Comparison of ENCODE assay signal across 27 cellular contexts in genomic region chr1:110242731-110243130, GRCh38. TPM values are rescaled to one million over a fixed set of nuclear protein-coding genes. Genes with fewer than 3 reads are reported as not detected.
DNase-seq lines count a peak whose midpoint lies in the region; FAIRE-seq and TF ChIP-seq lines count a peak whose summit lies in the region.
"Had no signal": no experiment of that assay in that cellular context is flagged by ENCODE, and none has a peak within 500 bp of the region (broad histone marks: within the 10 kb centered on the region; RNA-seq: fewer than 3 reads in every experiment).

No MANE protein-coding gene starts in this region.

- H3K9ac ChIP-seq in keratinocyte (ENCODE audit: control insufficient read depth, extremely low read depth, insufficient read depth, low read length), result no peak overlapping the region
- no peak overlapping the region for H3K9ac ChIP-seq in colonic mucosa (ENCODE audit: low read depth in 2 of 2, low read length in 2 of 2)
- H3K9ac ChIP-seq: SK-N-SH had no signal

- H3K36me3 ChIP-seq in keratinocyte (ENCODE audit: control insufficient read depth in 2 of 2, extremely low read depth in 1 of 2, insufficient read depth in 2 of 2, low read length in 2 of 2), result no peaks in the 10 kb centered on the region
- no peaks in the 10 kb centered on the region for H3K36me3 ChIP-seq in colonic mucosa
- H3K36me3 ChIP-seq: WERI-Rb-1 had no signal

- no peak overlapping the region for H3K4me3 ChIP-seq in keratinocyte (ENCODE audit: control insufficient read depth in 2 of 3, extremely low read depth in 1 of 3, insufficient read depth in 2 of 3, low read depth in 1 of 3, low read length in 3 of 3)
- H3K4me3 ChIP-seq in colonic mucosa, result no peak overlapping the region
- H3K4me3 ChIP-seq: testis had no signal

- no peaks in the 10 kb centered on the region for H3K79me2 ChIP-seq in keratinocyte (ENCODE audit: control insufficient read depth, insufficient read depth, low read length)

- H3K27me3 ChIP-seq in keratinocyte (ENCODE audit: control insufficient read depth, extremely low read depth, insufficient read depth, low read length) (no peaks in the 10 kb centered on the region), colonic mucosa (no peaks in the 10 kb centered on the region)
- H3K27me3 ChIP-seq: testis had no signal

- H4K20me1 ChIP-seq in keratinocyte (ENCODE audit: control insufficient read depth, extremely low read depth, insufficient read depth, low read length), result no peaks in the 10 kb centered on the region

- TF ChIP-seq CTCF in 22Rv1 (IDR thresholded peaks at IDR 0.05), result no peak
- TF ChIP-seq CTCF in keratinocyte (optimal IDR thresholded peaks at IDR 0.05 in 1 of 3, IDR thresholded peaks at IDR 0.05 in 1 of 3, conservative IDR thresholded peaks at IDR 0.05 in 1 of 3; ENCODE audit: extremely low read depth in 1 of 3, insufficient read depth in 2 of 3, low read length in 3 of 3), result no peak
- no peak for TF ChIP-seq CTCF in colonic mucosa (IDR thresholded peaks at IDR 0.05)

- FAIRE-seq in keratinocyte (lab: Jason Lieb, UNC) (peak; percentile 9), frontal cortex (lab: Jason Lieb, UNC) (no peak)
- FAIRE-seq: colon had no signal

- H3K4me1 ChIP-seq in keratinocyte (ENCODE audit: control insufficient read depth, extremely low read depth, insufficient read depth, low read length) (peaks cover 19% of the 10 kb centered on the region), colonic mucosa (no peaks in the 10 kb centered on the region)
- H3K4me1 ChIP-seq: testis had no signal

- no peak overlapping the region for H2AFZ ChIP-seq in keratinocyte (ENCODE audit: control insufficient read depth, low read length)

- no peaks in the 10 kb centered on the region for H3K9me1 ChIP-seq in keratinocyte (ENCODE audit: control insufficient read depth, extremely low read depth, insufficient read depth, low read length)

- DNase-seq in DMS79 (lab: John Stamatoyannopoulos, UW) (peak; percentile 84), NCI-H774 (lab: John Stamatoyannopoulos, UW) (peak; percentile 13), keratinocyte (ENCODE audit: low read depth, low spot score) (no peak), NCI-H1930 (lab: John Stamatoyannopoulos, UW) (no peak), NCI-H510A (lab: John Stamatoyannopoulos, UW) (no peak), colonic mucosa (no peak), frontal cortex (ENCODE audit: low spot score in 2 of 2) (no peak)
- DNase-seq: activated CD4-positive, alpha-beta T cell treated with anti-CD3 and anti-CD28 coated beads, Interleukin-2, amount 10 ng/mL, durations not matched to agents 7 days and 5 days; activated naive CD4-positive, alpha-beta T cell treated with anti-CD3 and anti-CD28 coated beads, Interleukin-2, amount 10 ng/mL, durations not matched to agents 7 days and 5 days; activated T-cell treated with anti-CD3 and anti-CD28 coated beads, Interleukin-2, amount 50 U/mL, for 48 hours; anterior cingulate cortex; effector CD8-positive, alpha-beta T cell; HFFc6; islet precursor cell; natural killer cell; NCI-H1694 treated with DMSO at 0.1 percent for 48 hours; NCI-H226; NCI-H82; PC-3; SK-N-SH; stimulated activated CD4-positive, alpha-beta T cell treated with anti-CD3 and anti-CD28 coated beads, Interleukin-4, amount 100 ng/mL, for 4 hours; stimulated activated naive CD4-positive, alpha-beta T cell treated with Interleukin-2 at 50 U/mL for 16 hours; testis; WERI-Rb-1 had no signal

- no peak overlapping the region for H3K4me2 ChIP-seq in keratinocyte (ENCODE audit: control insufficient read depth, extremely low read depth, insufficient read depth, low read depth, low read length)
- H3K4me2 ChIP-seq: SK-N-SH had no signal

- intact Hi-C loops in colonic mucosa (cut with DNase I), result no loop called here

- dilution Hi-C loops in keratinocyte (cut with MboI; ENCODE audit: extremely low pct_ligation_motif_present, low sequenced_read_pairs), result no loop called here

- peak overlapping the region; percentile 39; the same call in 1 of the 2 replicates for H3K27ac ChIP-seq in 22Rv1
- no peak overlapping the region for H3K27ac ChIP-seq in keratinocyte (ENCODE audit: control insufficient read depth, insufficient read depth, low read length)
- H3K27ac ChIP-seq in colonic mucosa, result no peak overlapping the region
- H3K27ac ChIP-seq: HL-60, testis, WERI-Rb-1 had no signal

- no peaks in the 10 kb centered on the region for H3K9me3 ChIP-seq in keratinocyte (ENCODE audit: control insufficient read depth, low read depth, low read length)
- no peaks in the 10 kb centered on the region for H3K9me3 ChIP-seq in colonic mucosa
- H3K9me3 ChIP-seq: SK-N-SH, testis had no signal

RNA-seq across cellular contexts. Expression of gene KCNC4, which starts 32.6 kb away (rescaled TPM):
- polyA plus RNA-seq in keratinocyte, result 1.3 to 2.8 TPM (median 2.2 TPM) in 3 replicates
- 1.2 TPM for polyA plus RNA-seq in keratinocyte (2011; ENCODE audit: low read depth)
- polyA plus RNA-seq in keratinocyte (2011; cell fraction: cytosol; rRNA removed), result 1.8 and 2.4 TPM in 2 replicates
- polyA plus RNA-seq in keratinocyte (2011; cell fraction: nucleus; rRNA removed), result 7.5 and 8.0 TPM in 2 replicates
- 1.8 and 4.9 TPM in 2 replicates for polyA plus RNA-seq in keratinocyte (2012; ENCODE audit: low replicate concordance)
- 3.7 to 11.0 TPM (median 4.6 TPM) in 3 replicates for polyA minus RNA-seq in keratinocyte
- 4.4 TPM for polyA minus RNA-seq in keratinocyte (2011; cell fraction: cytosol; rRNA and poly(A)+ RNA removed)
- 4.9 and 5.7 TPM in 2 replicates for polyA minus RNA-seq in keratinocyte (2011; cell fraction: nucleus; rRNA and poly(A)+ RNA removed)
- total RNA-seq in colonic mucosa (1 to 10 TPM; 6.7 to 8.4 TPM), frontal cortex (2.4 TPM)

Comparison
In these comparisons a context has a peak if more than half of its experiments do, and no peak if none do; other contexts are left out.
1. DNase-seq: peak in DMS79 (single experiment) and NCI-H774 (single experiment); none in keratinocyte (single experiment), NCI-H1930 (0 of 2), NCI-H510A (single experiment), colonic mucosa (single experiment) and frontal cortex (0 of 2).